In genomic region chr2:176710657-176711197, GRCh38 we compare ENCODE assay signal across 18 cellular contexts.
"Had no signal": no experiment of that assay in that cellular context is flagged by ENCODE, and none has a peak within 500 bp of the region (broad histone marks: within the 10 kb centered on the region; RNA-seq: fewer than 3 reads in every experiment).

No MANE protein-coding gene starts in this region.

- DNase-seq: activated CD4-positive, CD25-positive, alpha-beta regulatory T cell; activated naive CD4-positive, alpha-beta T cell treated with anti-CD3 and anti-CD28 coated beads, Interleukin-2, amount 50 U/mL, for 16 hours; endodermal cell; erythroblast; hypothalamus; kidney glomerular epithelial cell; mucosa of descending colon; naive thymus-derived CD8-positive, alpha-beta T cell; stimulated activated CD4-positive, alpha-beta T cell treated with anti-CD3 and anti-CD28 coated beads, Interleukin-12 subunit alpha, Interleukin-12 subunit beta, amount 100 ng/mL, for 4 hours; stimulated activated CD4-positive, alpha-beta T cell treated with anti-CD3 and anti-CD28 coated beads, Interleukin-2, amount 100 ng/mL, for 48 hours; stimulated activated naive CD8-positive, alpha-beta T cell treated with anti-CD3 and anti-CD28 coated beads, Interleukin-15, Interleukin-2, amounts not matched to agents 100 U/mL and 50 U/mL, for 24 hours; T-helper 2 cell; upper lobe of left lung had no signal

- H3K9me3 Mint-ChIP-seq: activated T-helper 2 cell treated with anti-CD3 and anti-CD28 coated beads, Interferon-gamma antibody, Interleukin-2, Interleukin-4, amounts not matched to agents 10 μg/mL and 5 μg/mL and 100 μg/mL, durations not matched to agents 14 hours and 24 hours and 36 hours; endodermal cell; naive thymus-derived CD8-positive, alpha-beta T cell had no signal

- H3K27ac ChIP-seq: adrenal gland, upper lobe of left lung had no signal

- H3K4me3 Mint-ChIP-seq: brain; endodermal cell; naive thymus-derived CD8-positive, alpha-beta T cell had no signal

- H3K4me3 ChIP-seq: adrenal gland, lung, mucosa of descending colon, upper lobe of left lung had no signal

- ATAC-seq: mucosa of descending colon; naive thymus-derived CD8-positive, alpha-beta T cell; stimulated activated naive CD8-positive, alpha-beta T cell treated with anti-CD3 and anti-CD28 coated beads, Interleukin-15, Interleukin-2, amounts not matched to agents 100 U/mL and 50 U/mL, for 24 hours had no signal

- H3K9me3 ChIP-seq: adrenal gland, mucosa of descending colon, upper lobe of left lung had no signal

- H3K4me1 ChIP-seq: adrenal gland, upper lobe of left lung had no signal

- H3K27ac Mint-ChIP-seq: activated T-helper 2 cell treated with anti-CD3 and anti-CD28 coated beads, Interferon-gamma antibody, Interleukin-2, Interleukin-4, amounts not matched to agents 10 μg/mL and 5 μg/mL and 100 μg/mL, durations not matched to agents 14 hours and 24 hours and 36 hours; endodermal cell; naive thymus-derived CD8-positive, alpha-beta T cell; progenitor cell of endocrine pancreas had no signal

- H3K27me3 ChIP-seq: adrenal gland, upper lobe of left lung had no signal

- H3K4me1 Mint-ChIP-seq: endodermal cell; naive thymus-derived CD8-positive, alpha-beta T cell had no signal

- H3K36me3 Mint-ChIP-seq: brain; naive thymus-derived CD8-positive, alpha-beta T cell had no signal

- H3K36me3 ChIP-seq: adrenal gland, upper lobe of left lung had no signal
